ENCODE assay signal across 20 cellular contexts in genomic region chr15:70013647-70014310, GRCh38.
"Had no signal": no experiment of that assay in that cellular context is flagged by ENCODE, and none has a peak within 500 bp of the region (broad histone marks: within the 10 kb centered on the region; RNA-seq: fewer than 3 reads in every experiment).

No MANE protein-coding gene starts in this region.

- H3K4me1 Mint-ChIP-seq: central memory CD8-positive, alpha-beta T cell; immature natural killer cell had no signal

- H3K4me1 ChIP-seq: ascending aorta, gastrocnemius medialis, heart left ventricle, parathyroid adenoma had no signal

- H3K36me3 ChIP-seq: ascending aorta, gastrocnemius medialis, heart left ventricle, thyroid gland, WERI-Rb-1 had no signal

- FAIRE-seq: endometrium had no signal

- H3K4me3 ChIP-seq: ascending aorta, coronary artery, gastrocnemius medialis, heart left ventricle, thyroid gland had no signal

- H3K27me3 ChIP-seq: ascending aorta, gastrocnemius medialis, thyroid gland had no signal

- H2AFZ ChIP-seq: parathyroid adenoma had no signal

- H3K79me2 ChIP-seq: parathyroid adenoma had no signal

- H3K9me3 ChIP-seq: ascending aorta, gastrocnemius medialis, thyroid gland had no signal

- H3K27ac Mint-ChIP-seq: activated T-cell treated with anti-CD3 and anti-CD28 coated beads, Interleukin-2, amount 50 U/mL, for 72 hours; immature natural killer cell; natural killer cell; T-helper 17 cell had no signal

- DNase-seq: activated CD4-positive, alpha-beta T cell treated with anti-CD3 and anti-CD28 coated beads, Interleukin-2, amount 50 U/mL, for 4 hours; activated effector memory CD4-positive, alpha-beta T cell treated with anti-CD3 and anti-CD28 coated beads, Interleukin-2, amount 50 U/mL, for 16 hours; activated naive CD4-positive, alpha-beta T cell treated with anti-CD3 and anti-CD28 coated beads, Interleukin-2, amount 50 U/mL, for 16 hours; activated T-cell treated with anti-CD3 and anti-CD28 coated beads, Interleukin-2, amount 50 U/mL, for 72 hours; erythroblast; gastrocnemius medialis; heart left ventricle; immature natural killer cell; mesendoderm; natural killer cell; stimulated activated naive CD4-positive, alpha-beta T cell; T-helper 17 cell; thyroid gland; WERI-Rb-1 had no signal

- ATAC-seq: activated T-cell treated with anti-CD3 and anti-CD28 coated beads, Interleukin-2, amount 50 U/mL, for 72 hours; gastrocnemius medialis; heart left ventricle; natural killer cell; sciatic nerve; T-helper 17 cell had no signal

- H3K27ac ChIP-seq: ascending aorta, coronary artery, gastrocnemius medialis, heart left ventricle, parathyroid adenoma, thyroid gland, WERI-Rb-1 had no signal

- H3K9ac ChIP-seq: parathyroid adenoma had no signal

- H3K4me3 Mint-ChIP-seq: activated T-cell treated with anti-CD3 and anti-CD28 coated beads, Interleukin-2, amount 50 U/mL, for 72 hours; central memory CD8-positive, alpha-beta T cell; immature natural killer cell; natural killer cell; T-helper 17 cell had no signal

- H3K9me3 Mint-ChIP-seq: activated T-cell treated with anti-CD3 and anti-CD28 coated beads, Interleukin-2, amount 50 U/mL, for 72 hours; central memory CD8-positive, alpha-beta T cell; natural killer cell had no signal
